Comparison of ENCODE assay signal across 28 cellular contexts in genomic region chr1:184517130-184517529, GRCh38.
"Had no signal": no experiment of that assay in that cellular context is flagged by ENCODE, and none has a peak within 500 bp of the region (broad histone marks: within the 10 kb centered on the region; RNA-seq: fewer than 3 reads in every experiment).

No MANE protein-coding gene starts in this region.

- H3K27ac ChIP-seq: VCaP had no signal

- H3K9me3 ChIP-seq: body of pancreas had no signal

- H3K4me3 Mint-ChIP-seq: activated CD4-positive, alpha-beta memory T cell treated with anti-CD3 and anti-CD28 coated beads, Interleukin-2, amount 10 ng/mL, durations not matched to agents 7 days and 5 days; activated CD4-positive, alpha-beta T cell treated with anti-CD3 and anti-CD28 coated beads, Interleukin-2, amount 10 ng/mL, durations not matched to agents 7 days and 5 days; activated naive CD4-positive, alpha-beta T cell treated with anti-CD3 and anti-CD28 coated beads, Interleukin-2, amount 10 ng/mL, durations not matched to agents 7 days and 5 days; activated naive CD8-positive, alpha-beta T cell; activated T-cell treated with anti-CD3 and anti-CD28 coated beads, Interleukin-2, amount 50 U/mL, for 24 hours; activated T-cell treated with anti-CD3 and anti-CD28 coated beads, Interleukin-2, amount 50 U/mL, for 72 hours; endodermal cell; T-helper 17 cell; T-helper 2 cell treated with Interferon-gamma antibody and Interleukin-4, amounts not matched to agents 5 μg/mL and 100 μg/mL, for 36 hours; WTC11 had no signal

- DNase-seq: activated CD4-positive, alpha-beta memory T cell treated with anti-CD3 and anti-CD28 coated beads, Interleukin-2, amount 10 ng/mL, durations not matched to agents 7 days and 5 days; activated CD4-positive, alpha-beta T cell treated with anti-CD3 and anti-CD28 coated beads for 1 hour; activated CD4-positive, alpha-beta T cell treated with anti-CD3 and anti-CD28 coated beads for 4 hours; activated CD4-positive, alpha-beta T cell treated with anti-CD3 and anti-CD28 coated beads, Interleukin-2, amount 10 ng/mL, durations not matched to agents 7 days and 5 days; activated CD4-positive, alpha-beta T cell treated with anti-CD3 and anti-CD28 coated beads, Interleukin-2, amount 50 U/mL, for 4 hours; activated CD8-positive, alpha-beta memory T cell treated with anti-CD3 and anti-CD28 coated beads, Interleukin-2, amount 50 U/mL, for 48 hours; activated gamma-delta T cell; activated naive CD4-positive, alpha-beta T cell; activated naive CD4-positive, alpha-beta T cell treated with anti-CD3 and anti-CD28 coated beads, Interleukin-2, amount 10 ng/mL, durations not matched to agents 7 days and 5 days; activated T-cell treated with anti-CD3 and anti-CD28 coated beads for 4 hours; activated T-cell treated with anti-CD3 and anti-CD28 coated beads, Interleukin-2, amount 50 U/mL, for 24 hours; activated T-cell treated with anti-CD3 and anti-CD28 coated beads, Interleukin-2, amount 50 U/mL, for 72 hours; amygdala; aorta; body of pancreas; caudate nucleus; effector memory CD4-positive, alpha-beta T cell; endodermal cell; foreskin fibroblast; glutamatergic neuron; T-helper 1 cell; T-helper 17 cell; T1000 had no signal

- H3K4me1 Mint-ChIP-seq: activated CD4-positive, alpha-beta memory T cell treated with anti-CD3 and anti-CD28 coated beads, Interleukin-2, amount 10 ng/mL, durations not matched to agents 7 days and 5 days; activated CD4-positive, alpha-beta T cell treated with anti-CD3 and anti-CD28 coated beads, Interleukin-2, amount 10 ng/mL, durations not matched to agents 7 days and 5 days; activated naive CD4-positive, alpha-beta T cell treated with anti-CD3 and anti-CD28 coated beads, Interleukin-2, amount 10 ng/mL, durations not matched to agents 7 days and 5 days; T-helper 17 cell had no signal

- H3K36me3 Mint-ChIP-seq: activated naive CD4-positive, alpha-beta T cell treated with anti-CD3 and anti-CD28 coated beads, Interleukin-2, amount 10 ng/mL, durations not matched to agents 7 days and 5 days; activated naive CD8-positive, alpha-beta T cell had no signal

- H3K27me3 Mint-ChIP-seq: activated CD4-positive, alpha-beta T cell treated with anti-CD3 and anti-CD28 coated beads, Interleukin-2, amount 10 ng/mL, durations not matched to agents 7 days and 5 days; activated naive CD4-positive, alpha-beta T cell treated with anti-CD3 and anti-CD28 coated beads, Interleukin-2, amount 10 ng/mL, durations not matched to agents 7 days and 5 days; activated naive CD8-positive, alpha-beta T cell; activated T-cell treated with anti-CD3 and anti-CD28 coated beads, Interleukin-2, amount 50 U/mL, for 24 hours had no signal

- H3K27me3 ChIP-seq: body of pancreas had no signal

- H3K9me3 Mint-ChIP-seq: activated CD4-positive, alpha-beta memory T cell treated with anti-CD3 and anti-CD28 coated beads, Interleukin-2, amount 10 ng/mL, durations not matched to agents 7 days and 5 days; activated CD4-positive, alpha-beta T cell treated with anti-CD3 and anti-CD28 coated beads, Interleukin-2, amount 10 ng/mL, durations not matched to agents 7 days and 5 days; activated naive CD4-positive, alpha-beta T cell treated with anti-CD3 and anti-CD28 coated beads, Interleukin-2, amount 10 ng/mL, durations not matched to agents 7 days and 5 days; activated T-cell treated with anti-CD3 and anti-CD28 coated beads, Interleukin-2, amount 50 U/mL, for 24 hours; endodermal cell; T-helper 2 cell treated with Interferon-gamma antibody and Interleukin-4, amounts not matched to agents 5 μg/mL and 100 μg/mL, for 36 hours had no signal

- ATAC-seq: activated T-cell treated with anti-CD3 and anti-CD28 coated beads, Interleukin-2, amount 50 U/mL, for 72 hours; body of pancreas; esophagus mucosa; T-helper 17 cell; WTC11 had no signal

- H3K27ac Mint-ChIP-seq: activated CD4-positive, alpha-beta memory T cell treated with anti-CD3 and anti-CD28 coated beads, Interleukin-2, amount 10 ng/mL, durations not matched to agents 7 days and 5 days; activated CD4-positive, alpha-beta T cell treated with anti-CD3 and anti-CD28 coated beads, Interleukin-2, amount 10 ng/mL, durations not matched to agents 7 days and 5 days; activated naive CD4-positive, alpha-beta T cell treated with anti-CD3 and anti-CD28 coated beads, Interleukin-2, amount 10 ng/mL, durations not matched to agents 7 days and 5 days; activated naive CD8-positive, alpha-beta T cell; activated T-cell treated with anti-CD3 and anti-CD28 coated beads, Interleukin-2, amount 50 U/mL, for 24 hours; activated T-cell treated with anti-CD3 and anti-CD28 coated beads, Interleukin-2, amount 50 U/mL, for 72 hours; endodermal cell; T-helper 17 cell; T-helper 2 cell treated with Interferon-gamma antibody and Interleukin-4, amounts not matched to agents 5 μg/mL and 100 μg/mL, for 36 hours; WTC11 had no signal

- H3K4me3 ChIP-seq: body of pancreas had no signal
